ENCODE assay signal across 9 cellular contexts in the genomic region with DNA sequence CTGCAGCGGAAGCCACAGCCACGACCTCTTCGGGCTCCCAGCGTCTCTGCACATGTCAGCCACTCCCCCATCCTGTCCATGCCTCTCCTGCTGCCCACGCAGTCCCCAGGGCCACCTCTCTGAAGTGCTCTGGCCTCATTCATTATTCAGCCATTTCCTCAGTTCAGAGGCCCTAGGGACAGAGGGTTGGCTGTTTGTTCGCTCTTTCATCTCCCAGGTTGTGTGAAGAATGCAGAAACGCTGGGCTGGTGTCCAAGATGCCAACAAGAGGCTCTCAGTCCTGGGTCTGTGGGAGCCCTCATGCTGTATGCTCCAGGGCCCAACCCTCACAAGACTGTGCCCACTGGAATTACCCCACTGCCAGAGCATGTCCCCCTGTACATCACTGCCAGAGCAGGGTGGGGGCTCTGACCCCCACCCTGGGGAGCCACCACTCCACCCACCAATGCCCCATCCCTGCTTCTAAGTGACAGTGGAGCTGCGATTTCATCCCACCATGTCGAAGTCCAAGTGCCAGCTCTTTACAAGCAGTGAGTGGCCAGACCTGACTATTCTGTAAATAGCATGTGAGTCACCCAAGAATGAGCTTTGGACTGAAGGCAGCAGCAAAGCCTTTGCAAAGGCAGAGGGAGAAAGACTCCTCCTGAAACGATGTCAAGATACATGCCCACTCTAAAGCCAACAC.
DNase-seq lines count a peak whose midpoint lies in the region; ATAC-seq, FAIRE-seq and TF ChIP-seq lines count a peak whose summit lies in the region.
"Had no signal": no experiment of that assay in that cellular context is flagged by ENCODE, and none has a peak within 500 bp of the region (broad histone marks: within the 10 kb centered on the region; RNA-seq: fewer than 3 reads in every experiment).

No MANE protein-coding gene starts in this region.

- peak in 1 of 2 experiments; percentile 50; a peak in 1 of 4 replicates for TF ChIP-seq EP300 in HepG2 (IDR thresholded peaks at IDR 0.05; ENCODE audit: low read depth in 2 of 2, low read length in 2 of 2)
- TF ChIP-seq EP300 in HepG2 (CRISPR knock-in tag; IDR thresholded peaks at IDR 0.05; ENCODE audit: borderline replicate concordance): peak; percentile 32; the same call in 1 of the 2 replicates

- no peaks in the 10 kb centered on the region for H3K9me3 ChIP-seq in HepG2 (ENCODE audit: low read length)

- peak; percentile 89 for ATAC-seq in HepG2
- no peak for ATAC-seq in HG02870 (IDR thresholded peaks at IDR 0.05; ENCODE audit: unreplicated experiment)
- no peak for ATAC-seq in sciatic nerve

- DNase-seq in AG08395 (ENCODE audit: low spot score): peak; percentile 29
- DNase-seq in HS-5 (ENCODE audit: low read depth): peak; percentile 5
- peak; percentile 78 for DNase-seq in astrocyte of the hippocampus (ENCODE audit: low read depth, low spot score)
- peak; percentile 82 for DNase-seq in HepG2 (ENCODE audit: low spot score)
- DNase-seq in NK-92 treated with Interleukin-12 subunit alpha and Interleukin-12 subunit beta, amount 100 ng/mL, for 24 hours (lab: John Stamatoyannopoulos, UW): no peak
- no peak for DNase-seq in sciatic nerve (ENCODE audit: low spot score)
- no peak for DNase-seq in activated naive CD4-positive, alpha-beta T cell (lab: John Stamatoyannopoulos, UW)
- DNase-seq: stimulated activated naive CD4-positive, alpha-beta T cell treated with Interleukin-2 at 50 U/mL for 16 hours had no signal

- 0 out of 2 replicates have a peak, but pooled peaks have one; percentile 18 for TF ChIP-seq RAD21 in HepG2 (CRISPR knock-in tag; IDR thresholded peaks at IDR 0.05)

- no peaks in the 10 kb centered on the region for H3K79me2 ChIP-seq in HepG2 (ENCODE audit: insufficient read depth, low read length)

- in situ Hi-C loops in HepG2 (cut with HindIII; ENCODE audit: extremely low pct_ligation_motif_present, low pct_unique_long_range_greater_than_20kb): no loop called here

- CTCF ChIA-PET in HepG2 (lab: Yijun Ruan, JAX; ENCODE audit: low intra/inter-chr PET ratio, low total read pairs): no interaction called here

- H3K27ac ChIP-seq in HepG2 (ENCODE audit: extremely low read length, insufficient read depth, low read length): peak overlapping the region; percentile 30

- H3K4me2 ChIP-seq in HepG2 (ENCODE audit: low read depth, low read length): peak overlapping the region; percentile 76

- no peak overlapping the region for H3K9ac ChIP-seq in HepG2 (ENCODE audit: insufficient read depth, low read depth, low read length)

- no peaks in the 10 kb centered on the region for H4K20me1 ChIP-seq in HepG2 (ENCODE audit: insufficient read depth, low read length)

- peak; percentile 85 for FAIRE-seq in HepG2 (lab: Jason Lieb, UNC)

- 0% methylated on average over 4 of the region's 10 CpGs for WGBS in HepG2 (ENCODE audit: low lambda C conversion rate)

- POLR2A ChIA-PET in HepG2 (lab: Yijun Ruan, JAX): interaction anchor here (1.0 to 1.1 kb wide), 2 partner anchors 104 to 135 kb away, joined by 3 to 4 read pairs; no protein-coding TSS in a partner anchor

- no peaks in the 10 kb centered on the region for H3K27me3 ChIP-seq in HepG2 (ENCODE audit: control insufficient read depth in 1 of 2, insufficient read depth in 2 of 2, low read length in 2 of 2)

- intact Hi-C loops in HepG2 (cut with micrococcal nuclease; ENCODE audit: unreplicated experiment) (no loop called here), sciatic nerve (cut with DNase I) (no loop called here)

- no peaks in the 10 kb centered on the region for H3K36me3 ChIP-seq in HepG2 (replicated peaks in 1 of 2; ENCODE audit: control insufficient read depth in 1 of 2, insufficient read depth in 2 of 2, low read length in 2 of 2)

- BruUV-seq in HepG2 (replicated peaks; lab: Mats Ljungman, UMichigan): no TSS peak

- TF ChIP-seq POLR2A in HepG2 (IDR thresholded peaks at IDR 0.05; ENCODE audit: insufficient read depth in 1 of 2, low read depth in 2 of 2, low read length in 2 of 2): no peak

- no peak for TF ChIP-seq CTCF in HepG2 (CRISPR knock-in tag; IDR thresholded peaks at IDR 0.05)

- peak overlapping the region in 1 of 3 experiments; percentile 49; a peak in 2 of 6 replicates for H3K4me3 ChIP-seq in HepG2 (replicated peaks in 1 of 3; ENCODE audit: insufficient read depth in 1 of 3, low read depth in 2 of 3, low read length in 3 of 3)

- no peak overlapping the region for H2AFZ ChIP-seq in HepG2 (ENCODE audit: low read length)

- peaks cover 31% of the 10 kb centered on the region for H3K4me1 ChIP-seq in HepG2 (ENCODE audit: insufficient read depth, low read length)

TF ChIP-seq in HepG2, 621 proteins besides CTCF, POLR2A, EP300 and RAD21 (continues in another document):
- TF ChIP-seq JDP2 (CRISPR knock-in tag; IDR thresholded peaks at IDR 0.05; ENCODE audit: borderline replicate concordance) (no peak), FOXA3 (CRISPR knock-in tag; IDR thresholded peaks at IDR 0.05) (peak; percentile 83), ZNF20 (CRISPR knock-in tag; IDR thresholded peaks at IDR 0.05) (no peak), ZNF136 (CRISPR knock-in tag; IDR thresholded peaks at IDR 0.05; ENCODE audit: low read depth) (no peak), ZNF7 (CRISPR knock-in tag; IDR thresholded peaks at IDR 0.05) (no peak), SNAPC2 (CRISPR knock-in tag; IDR thresholded peaks at IDR 0.05) (no peak), ZNF124 (CRISPR knock-in tag; IDR thresholded peaks at IDR 0.05) (no peak), TGIF2 (CRISPR knock-in tag; IDR thresholded peaks at IDR 0.05) (0 out of 2 replicates have a peak, but pooled peaks have one; percentile 34), GATAD2A (CRISPR knock-in tag; IDR thresholded peaks at IDR 0.05) (0 out of 2 replicates have a peak, but pooled peaks have one; percentile 55), AKAP8 (CRISPR knock-in tag; IDR thresholded peaks at IDR 0.05) (no peak), NFATC3 (CRISPR knock-in tag; IDR thresholded peaks at IDR 0.05) (no peak), DPF2 (CRISPR knock-in tag; IDR thresholded peaks at IDR 0.05; ENCODE audit: borderline replicate concordance, low read depth) (peak; percentile 51; the same call in 1 of the 2 replicates), GLI4 (CRISPR knock-in tag; IDR thresholded peaks at IDR 0.05; ENCODE audit: borderline replicate concordance) (no peak), ETV5 (CRISPR knock-in tag; IDR thresholded peaks at IDR 0.05; ENCODE audit: borderline replicate concordance) (peak; percentile 39; the same call in 1 of the 2 replicates), ZMYM3 (CRISPR knock-in tag; IDR thresholded peaks at IDR 0.05) (no peak), E2F2 (CRISPR knock-in tag; IDR thresholded peaks at IDR 0.05; ENCODE audit: borderline replicate concordance) (no peak), PTBP1 (IDR thresholded peaks at IDR 0.05; ENCODE audit: low read depth, low read length, poor library complexity, severe bottlenecking) (no peak), ONECUT2 (CRISPR knock-in tag; IDR thresholded peaks at IDR 0.05) (no peak), NFE2L2 (IDR thresholded peaks at IDR 0.05; ENCODE audit: low read length) (no peak), FOSL2 (CRISPR knock-in tag; IDR thresholded peaks at IDR 0.05) (peak; percentile 97), TFDP1 (CRISPR knock-in tag; IDR thresholded peaks at IDR 0.05; ENCODE audit: borderline replicate concordance) (peak; percentile 12; the same call in 1 of the 2 replicates), KDM4B (CRISPR knock-in tag; IDR thresholded peaks at IDR 0.05) (no peak), ZNF614 (CRISPR knock-in tag; IDR thresholded peaks at IDR 0.05; ENCODE audit: borderline replicate concordance) (no peak)
- TF ChIP-seq, protein P1, sequence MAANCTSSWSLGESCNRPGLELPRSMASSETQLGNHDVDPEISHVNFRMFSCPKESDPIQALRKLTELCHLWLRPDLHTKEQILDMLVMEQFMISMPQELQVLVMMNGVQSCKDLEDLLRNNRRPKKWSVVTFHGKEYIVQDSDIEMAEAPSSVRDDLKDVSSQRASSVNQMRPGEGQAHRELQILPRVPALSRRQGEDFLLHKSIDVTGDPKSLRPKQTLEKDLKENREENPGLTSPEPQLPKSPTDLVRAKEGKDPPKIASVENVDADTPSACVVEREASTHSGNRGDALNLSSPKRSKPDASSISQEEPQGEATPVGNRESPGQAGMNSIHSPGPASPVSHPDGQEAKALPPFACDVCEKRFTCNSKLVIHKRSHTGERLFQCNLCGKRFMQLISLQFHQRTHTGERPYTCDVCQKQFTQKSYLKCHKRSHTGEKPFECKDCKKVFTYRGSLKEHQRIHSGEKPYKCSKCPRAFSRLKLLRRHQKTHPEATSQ (CRISPR knock-in tag; IDR thresholded peaks at IDR 0.05; ENCODE audit: borderline replicate concordance): no peak
- TF ChIP-seq, protein P2, sequence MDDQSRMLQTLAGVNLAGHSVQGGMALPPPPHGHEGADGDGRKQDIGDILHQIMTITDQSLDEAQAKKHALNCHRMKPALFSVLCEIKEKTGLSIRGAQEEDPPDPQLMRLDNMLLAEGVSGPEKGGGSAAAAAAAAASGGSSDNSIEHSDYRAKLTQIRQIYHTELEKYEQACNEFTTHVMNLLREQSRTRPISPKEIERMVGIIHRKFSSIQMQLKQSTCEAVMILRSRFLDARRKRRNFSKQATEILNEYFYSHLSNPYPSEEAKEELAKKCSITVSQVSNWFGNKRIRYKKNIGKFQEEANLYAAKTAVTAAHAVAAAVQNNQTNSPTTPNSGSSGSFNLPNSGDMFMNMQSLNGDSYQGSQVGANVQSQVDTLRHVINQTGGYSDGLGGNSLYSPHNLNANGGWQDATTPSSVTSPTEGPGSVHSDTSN (CRISPR knock-in tag; IDR thresholded peaks at IDR 0.05; ENCODE audit: borderline replicate concordance): no peak

Comparison
In these comparisons a context has a peak if more than half of its experiments do, and no peak if none do; other contexts are left out.
1. DNase-seq: peak in AG08395 (single experiment), HS-5 (single experiment), astrocyte of the hippocampus (single experiment) and HepG2 (single experiment); none in NK-92 treated with Interleukin-12 subunit alpha and Interleukin-12 subunit beta, amount 100 ng/mL, for 24 hours (single experiment), sciatic nerve (single experiment) and activated naive CD4-positive, alpha-beta T cell (0 of 4).